In genomic region chr22:50545522-50546325, GRCh38 we compare ENCODE assay signal across 11 cellular contexts. TPM values are rescaled to one million over a fixed set of nuclear protein-coding genes. Genes with fewer than 3 reads are reported as not detected.
DNase-seq lines count a peak whose midpoint lies in the region; ATAC-seq and TF ChIP-seq lines count a peak whose summit lies in the region.
"Had no signal": no experiment of that assay in that cellular context is flagged by ENCODE, and none has a peak within 500 bp of the region (broad histone marks: within the 10 kb centered on the region; RNA-seq: fewer than 3 reads in every experiment).

Gene KLHDC7B, plus strand, starts transcription at chr22:50545899. Its CDS starts 345 bp downstream, at chr22:50546244.

- no peaks in the 10 kb centered on the region for H3K27me3 Mint-ChIP-seq in activated T-helper 2 cell treated with anti-CD3 and anti-CD28 coated beads, Interferon-gamma antibody, Interleukin-2, Interleukin-4, amounts not matched to agents 10 μg/mL and 5 μg/mL and 100 μg/mL, durations not matched to agents 14 hours and 24 hours and 36 hours (ENCODE audit: low read depth)

- H3K9me3 Mint-ChIP-seq in activated T-helper 2 cell treated with anti-CD3 and anti-CD28 coated beads, Interferon-gamma antibody, Interleukin-2, Interleukin-4, amounts not matched to agents 10 μg/mL and 5 μg/mL and 100 μg/mL, durations not matched to agents 14 hours and 24 hours and 36 hours: no peaks in the 10 kb centered on the region
- H3K9me3 Mint-ChIP-seq: neural progenitor cell had no signal

- no peak within 1 kb of the TSS for H3K4me3 Mint-ChIP-seq in activated T-helper 2 cell treated with anti-CD3 and anti-CD28 coated beads, Interferon-gamma antibody, Interleukin-2, Interleukin-4, amounts not matched to agents 10 μg/mL and 5 μg/mL and 100 μg/mL, durations not matched to agents 14 hours and 24 hours and 36 hours (ENCODE audit: low read depth)
- H3K4me3 Mint-ChIP-seq: neural progenitor cell had no signal

- no peak for TF ChIP-seq CTCF in left lung (IDR thresholded peaks at IDR 0.05)

- H3K9me3 ChIP-seq in left lung: no peaks in the 10 kb centered on the region

- H3K27ac Mint-ChIP-seq in activated T-helper 2 cell treated with anti-CD3 and anti-CD28 coated beads, Interferon-gamma antibody, Interleukin-2, Interleukin-4, amounts not matched to agents 10 μg/mL and 5 μg/mL and 100 μg/mL, durations not matched to agents 14 hours and 24 hours and 36 hours: peak within 1 kb of the TSS; percentile 56
- H3K27ac Mint-ChIP-seq: neural progenitor cell had no signal

- no peak for TF ChIP-seq POLR2A in GM18505 (IDR thresholded peaks at IDR 0.05; ENCODE audit: borderline replicate concordance, extremely low read depth, insufficient read depth, insufficient read length)

- H3K4me1 ChIP-seq in left lung: peaks cover 13 to 73% of the 10 kb centered on the region in 2 donors
- H3K4me1 ChIP-seq: neural progenitor cell had no signal

- H3K36me3 ChIP-seq in H7 (replicated peaks; ENCODE audit: control insufficient read depth, insufficient read depth, low read length) (no peaks in the 10 kb centered on the region), left lung (no peaks in the 10 kb centered on the region)
- H3K36me3 ChIP-seq: neural progenitor cell had no signal

- ATAC-seq in left lung (no peak), HG02759 (IDR thresholded peaks at IDR 0.05; ENCODE audit: unreplicated experiment) (no peak), HG03442 (IDR thresholded peaks at IDR 0.05; ENCODE audit: unreplicated experiment) (no peak), GM18505 (IDR thresholded peaks at IDR 0.05; ENCODE audit: unreplicated experiment) (no peak)

- intact Hi-C loops in activated T-helper 2 cell treated with anti-CD3 and anti-CD28 coated beads, Interferon-gamma antibody, Interleukin-2, Interleukin-4, amounts not matched to agents 10 μg/mL and 5 μg/mL and 100 μg/mL, durations not matched to agents 14 hours and 24 hours and 36 hours (cut with micrococcal nuclease): loop anchor here (2.0 to 5.0 kb wide), 3 partner anchors 15 to 37 kb away; partner anchors contain the start of genes CHKB and TYMP
- intact Hi-C loops in left lung (cut with DNase I): no loop called here

- peaks cover 45% of the 10 kb centered on the region for H3K4me1 Mint-ChIP-seq in activated T-helper 2 cell treated with anti-CD3 and anti-CD28 coated beads, Interferon-gamma antibody, Interleukin-2, Interleukin-4, amounts not matched to agents 10 μg/mL and 5 μg/mL and 100 μg/mL, durations not matched to agents 14 hours and 24 hours and 36 hours (ENCODE audit: low read depth)
- H3K4me1 Mint-ChIP-seq: neural progenitor cell had no signal

- H3K27me3 ChIP-seq in H7 (ENCODE audit: control insufficient read depth, insufficient read depth, low read length) (peaks cover 9% of the 10 kb centered on the region), left lung (peaks cover 33 to 42% of the 10 kb centered on the region in 2 donors)

- H3K4me3 ChIP-seq in H7 (ENCODE audit: insufficient read depth, low read depth, low read length) (no peak within 1 kb of the TSS), left lung (no peak within 1 kb of the TSS)

- peak within 1 kb of the TSS; percentile 79 to 100 for H3K27ac ChIP-seq in left lung
- H3K27ac ChIP-seq: neural progenitor cell had no signal

- H3K36me3 Mint-ChIP-seq in activated T-helper 2 cell treated with anti-CD3 and anti-CD28 coated beads, Interferon-gamma antibody, Interleukin-2, Interleukin-4, amounts not matched to agents 10 μg/mL and 5 μg/mL and 100 μg/mL, durations not matched to agents 14 hours and 24 hours and 36 hours (ENCODE audit: low read depth): peaks cover 3% of the 10 kb centered on the region
- H3K36me3 Mint-ChIP-seq: neural progenitor cell had no signal

- DNase-seq in AG20443 (ENCODE audit: low spot score) (peak; percentile 35), H7 (peak; percentile 54), left lung (no peak), midbrain (lab: John Stamatoyannopoulos, UW) (no peak)
- DNase-seq in activated T-helper 2 cell treated with anti-CD3 and anti-CD28 coated beads, Interferon-gamma antibody, Interleukin-2, Interleukin-4, amounts not matched to agents 10 μg/mL and 5 μg/mL and 100 μg/mL, durations not matched to agents 14 hours and 24 hours and 36 hours (ENCODE audit: low spot score): no peak
- DNase-seq: SHP77 treated with DMSO at 0.1 percent for 48 hours had no signal

RNA-seq across cellular contexts. Expression of gene KLHDC7B, which starts in this region (rescaled TPM):
- not detected in 2 replicates for total RNA-seq in H7 (2014; rRNA removed; shearing (Covaris generic))
- 3.0 and 3.3 TPM in 2 replicates for total RNA-seq in activated T-helper 2 cell treated with anti-CD3 and anti-CD28 coated beads, Interferon-gamma antibody, Interleukin-2, Interleukin-4, amounts not matched to agents 10 μg/mL and 5 μg/mL and 100 μg/mL, durations not matched to agents 14 hours and 24 hours and 36 hours
- under 1 TPM; 0.29 to 0.73 TPM for total RNA-seq in left lung
- total RNA-seq: dermis microvascular lymphatic vessel endothelial cell had no signal

Comparison
In these comparisons a context has a peak if more than half of its experiments do, and no peak if none do; other contexts are left out.
1. Peak in DNase-seq in H7; RNA of the gene not detected or under 1 TPM.